In the genomic region with DNA sequence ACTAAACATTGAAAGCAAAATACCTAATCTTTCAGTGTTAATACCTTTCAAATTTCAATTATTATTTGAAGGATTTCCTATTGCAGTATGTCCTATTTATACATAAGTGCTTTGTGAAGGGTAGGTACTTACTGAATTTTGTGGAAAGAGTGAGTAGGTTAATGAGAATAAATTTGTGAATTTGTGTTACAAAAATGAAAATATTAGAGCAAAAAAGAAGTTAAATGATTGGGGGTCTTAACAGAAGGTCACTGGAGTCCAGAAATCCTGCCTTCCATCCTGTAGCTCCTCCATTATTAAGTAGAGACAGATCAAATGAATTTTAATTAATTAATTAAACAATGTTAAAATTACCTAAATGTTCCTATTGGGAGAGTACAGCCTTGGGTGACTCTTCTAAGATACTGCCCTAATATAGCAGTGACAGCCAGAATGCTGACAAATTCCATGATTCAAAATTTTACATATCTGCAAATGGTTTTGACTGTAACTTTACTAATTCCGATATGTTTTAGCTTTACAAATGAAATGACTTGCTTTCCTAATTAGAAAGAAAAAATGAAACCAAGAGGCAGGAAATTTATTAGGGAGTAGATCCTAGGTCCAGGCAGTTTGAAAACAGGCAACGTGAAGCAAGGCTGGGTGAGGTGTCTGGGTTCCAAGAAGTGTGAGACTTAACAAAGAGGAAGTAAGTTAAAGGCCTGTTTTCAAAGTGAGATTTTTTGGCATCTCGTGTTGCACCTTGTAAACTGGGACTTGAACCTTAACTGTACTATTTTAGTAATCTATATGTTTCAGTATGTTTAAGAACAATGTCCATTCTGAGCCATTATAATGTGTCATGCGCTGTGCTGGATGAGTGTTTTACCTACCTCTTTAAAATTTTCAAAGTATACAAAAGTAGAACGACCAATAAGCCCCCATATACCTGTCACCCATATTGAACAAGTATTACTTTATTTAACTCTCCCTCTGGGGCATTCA, we compare ENCODE assay signal across 9 cellular contexts. TPM values are rescaled to one million over a fixed set of nuclear protein-coding genes. Genes with fewer than 3 reads are reported as not detected.
A peak's percentile ranks its signal among the peaks of the same experiment; 100 is the strongest.
DNase-seq lines count a peak whose midpoint lies in the region; ATAC-seq and TF ChIP-seq lines count a peak whose summit lies in the region.
"Had no signal": no experiment of that assay in that cellular context is flagged by ENCODE, and none has a peak within 500 bp of the region (broad histone marks: within the 10 kb centered on the region; RNA-seq: fewer than 3 reads in every experiment).

No MANE protein-coding gene starts in this region.

- peak overlapping the region; percentile 77 for H3K4me3 ChIP-seq in NB4 (ENCODE audit: low read depth, low read length)
- peak overlapping the region in 3 of 4 donors; percentile 33 to 52 (median 41) for H3K4me3 ChIP-seq in esophagus squamous epithelium
- no peak overlapping the region for H3K4me3 ChIP-seq in aorta (ENCODE audit: low read length in 2 of 2)
- H3K4me3 ChIP-seq in uterus: no peak overlapping the region

- peak; percentile 36 for ATAC-seq in GM21381 (IDR thresholded peaks at IDR 0.05; ENCODE audit: unreplicated experiment)
- no peak for ATAC-seq in aorta (ENCODE audit: low FRiP score)

- H3K9me3 ChIP-seq in esophagus squamous epithelium (no peaks in the 10 kb centered on the region), aorta (ENCODE audit: control insufficient read depth, low read length) (peaks cover 1% of the 10 kb centered on the region), uterus (no peaks in the 10 kb centered on the region)

- DNase-seq in GDM1 (lab: John Stamatoyannopoulos, UW) (peak; percentile 7), NB4 (ENCODE audit: low read depth) (peak; percentile 83), esophagus squamous epithelium (lab: John Stamatoyannopoulos, UW) (no peak), aorta (no peak), NCI-H748 (lab: John Stamatoyannopoulos, UW; ENCODE audit: unreplicated experiment) (no peak), HuH-7 (ENCODE audit: low spot score) (no peak), uterus (no peak)

- peak; percentile 19 for TF ChIP-seq POLR2A in NB4 (IDR thresholded peaks at IDR 0.05; ENCODE audit: extremely low read depth, insufficient read length)
- no peak for TF ChIP-seq POLR2A in esophagus squamous epithelium (IDR thresholded peaks at IDR 0.05)
- TF ChIP-seq POLR2A in uterus (IDR thresholded peaks at IDR 0.05): no peak

- TF ChIP-seq CTCF in NB4 (IDR thresholded peaks at IDR 0.05; ENCODE audit: low read depth, low read length): no peak
- TF ChIP-seq CTCF in esophagus squamous epithelium (IDR thresholded peaks at IDR 0.05): no peak
- no peak for TF ChIP-seq CTCF in uterus (IDR thresholded peaks at IDR 0.05)

- 49 to 61% methylated on average over 5 of the region's 5 CpGs for WGBS in esophagus squamous epithelium, 2 donors
- 74 to 83% methylated on average over 5 of the region's 5 CpGs for WGBS in aorta, 2 donors

- H3K4me1 ChIP-seq in esophagus squamous epithelium: peaks cover 0 to 33% (median 0%) of the 10 kb centered on the region in 3 donors
- no peaks in the 10 kb centered on the region for H3K4me1 ChIP-seq in aorta (ENCODE audit: control insufficient read depth in 1 of 2, insufficient read depth in 2 of 2, low read length in 2 of 2)
- no peaks in the 10 kb centered on the region for H3K4me1 ChIP-seq in uterus

- H3K36me3 ChIP-seq in esophagus squamous epithelium (peaks cover 0 to 11% (median 0%) of the 10 kb centered on the region in 3 donors), aorta (ENCODE audit: control insufficient read depth in 1 of 2, insufficient read depth in 2 of 2, low read length in 1 of 2) (no peaks in the 10 kb centered on the region), uterus (no peaks in the 10 kb centered on the region)

- intact Hi-C loops in esophagus squamous epithelium (cut with DNase I) (no loop called here), aorta (cut with DNase I) (no loop called here), uterus (cut with DNase I; ENCODE audit: low total_unique reads) (no loop called here)

- H3K27ac ChIP-seq in esophagus squamous epithelium: peak overlapping the region in 1 of 4 donors; percentile 1
- no peak overlapping the region for H3K27ac ChIP-seq in aorta (ENCODE audit: low read depth in 1 of 2, low read length in 2 of 2)
- peak overlapping the region in 1 of 2 donors; percentile 45 for H3K27ac ChIP-seq in uterus

- no peaks in the 10 kb centered on the region for H3K27me3 ChIP-seq in esophagus squamous epithelium
- no peaks in the 10 kb centered on the region for H3K27me3 ChIP-seq in aorta (ENCODE audit: control insufficient read depth in 1 of 2, insufficient read depth in 2 of 2, low read length in 1 of 2)
- no peaks in the 10 kb centered on the region for H3K27me3 ChIP-seq in uterus

RNA-seq across cellular contexts. Expression of gene PIK3CG, which starts 1.5 kb away (rescaled TPM):
- 1 to 10 TPM; 1.3 to 6.1 (median 2.5) TPM for total RNA-seq in esophagus squamous epithelium
- total RNA-seq in aorta: 10 to 100 TPM in 1 of 2 donors, 1 to 10 TPM in 1; 5.9 to 11.8 TPM
- 1 to 10 TPM in 1 of 2 donors, under 1 TPM in 1; 0.23 to 1.4 TPM for polyA plus RNA-seq in aorta
- total RNA-seq in uterus: 10 to 100 TPM in 2 of 4 donors, 1 to 10 TPM in 2; 4.6 to 13.5 (median 10.2) TPM
- total RNA-seq: bronchial epithelial cell had no signal

Comparison
In these comparisons a context has a peak if more than half of its experiments do, and no peak if none do; other contexts are left out.
1. DNase-seq: peak in GDM1 (single experiment) and NB4 (single experiment); none in esophagus squamous epithelium (single experiment), aorta (0 of 2), NCI-H748 (single experiment), HuH-7 (single experiment) and uterus (0 of 2).
2. H3K4me3 ChIP-seq: peak in NB4 (single experiment) and esophagus squamous epithelium (3 of 4); none in aorta (0 of 2) and uterus (0 of 2).